ENCODE assay signal across 8 cellular contexts in the genomic region with DNA sequence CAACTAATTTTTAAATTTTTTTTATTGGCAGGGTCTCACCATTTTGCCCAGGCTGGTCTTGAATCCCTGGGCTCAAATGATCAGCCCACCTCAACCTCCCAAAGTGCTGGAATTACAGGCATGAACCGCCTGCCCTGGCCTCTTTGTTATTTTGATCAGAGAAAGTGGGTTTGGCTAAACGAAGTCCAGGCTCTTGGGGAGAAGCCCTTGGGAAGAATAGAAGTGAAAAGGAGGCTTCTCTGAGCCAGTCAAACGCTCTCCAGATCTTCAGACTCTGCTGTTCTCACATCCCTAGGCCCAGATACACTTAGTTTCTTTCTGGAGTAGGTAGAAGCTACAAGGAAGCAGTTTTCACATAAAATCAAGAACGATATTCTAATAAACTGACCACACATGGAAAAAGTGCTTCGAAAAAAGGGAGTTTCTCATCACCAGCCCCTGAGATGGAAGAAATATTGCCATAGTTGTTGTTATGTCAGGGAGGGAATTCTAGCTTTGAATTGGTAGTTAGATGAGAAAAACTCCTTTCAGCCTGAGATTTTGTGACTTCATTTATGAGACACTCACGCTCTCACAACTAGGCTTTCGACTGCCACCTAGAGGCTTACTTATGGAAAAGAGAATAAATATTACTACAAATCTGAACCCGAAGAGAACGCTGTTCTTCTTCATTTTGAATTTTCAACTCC. TPM values are rescaled to one million over a fixed set of nuclear protein-coding genes. Genes with fewer than 3 reads are reported as not detected.
DNase-seq lines count a peak whose midpoint lies in the region; ATAC-seq, FAIRE-seq and TF ChIP-seq lines count a peak whose summit lies in the region.

No MANE protein-coding gene starts in this region.

- POLR2A ChIA-PET in activated B cell treated with CpG ODN at 0.5 μM for 24 hours (lab: Charles Lee), result no interaction called here

- H3K27ac Mint-ChIP-seq in activated B cell treated with CpG ODN at 0.5 μM for 24 hours (no peak overlapping the region), osteocyte (ENCODE audit: unreplicated experiment) (no peak overlapping the region)

- TF ChIP-seq CTCF in activated B cell treated with CpG ODN at 0.5 μM for 24 hours (IDR thresholded peaks at IDR 0.05) (peak; percentile 70), osteocyte (IDR thresholded peaks at IDR 0.05) (peak; percentile 78)

- peaks cover 2% of the 10 kb centered on the region for H3K9me3 Mint-ChIP-seq in activated B cell treated with CpG ODN at 0.5 μM for 24 hours
- no peaks in the 10 kb centered on the region for H3K9me3 Mint-ChIP-seq in osteocyte (ENCODE audit: unreplicated experiment)

- H3K36me3 Mint-ChIP-seq in activated B cell treated with CpG ODN at 0.5 μM for 24 hours (ENCODE audit: low read depth) (no peaks in the 10 kb centered on the region), osteocyte (ENCODE audit: unreplicated experiment) (no peaks in the 10 kb centered on the region)

- no peak overlapping the region for H3K4me3 Mint-ChIP-seq in activated B cell treated with CpG ODN at 0.5 μM for 24 hours
- no peak overlapping the region for H3K4me3 Mint-ChIP-seq in osteocyte (ENCODE audit: unreplicated experiment)

- no peak for FAIRE-seq in frontal cortex (lab: Jason Lieb, UNC)

- intact Hi-C loops in activated B cell treated with CpG ODN at 0.5 μM for 24 hours (cut with micrococcal nuclease), result loop anchor here (1.0 to 5.0 kb wide), 6 partner anchors 136 to 626 kb away; no protein-coding TSS in a partner anchor

- H3K27me3 Mint-ChIP-seq in activated B cell treated with CpG ODN at 0.5 μM for 24 hours (no peaks in the 10 kb centered on the region), osteocyte (ENCODE audit: unreplicated experiment) (no peaks in the 10 kb centered on the region)

- ATAC-seq in activated B cell treated with CpG ODN at 0.5 μM for 24 hours (ENCODE audit: low read depth), result peak; percentile 42
- no peak for ATAC-seq in HG03280 (IDR thresholded peaks at IDR 0.05; ENCODE audit: unreplicated experiment)

- DNase-seq in COLO829 (ENCODE audit: low spot score) (peak; percentile 75), HCEC 1CT (peak; percentile 62), NCI-H446 (lab: John Stamatoyannopoulos, UW) (peak; percentile 38 to 82), activated B cell treated with CpG ODN at 0.5 μM for 24 hours (no peak), frontal cortex (ENCODE audit: low spot score in 2 of 2) (peak; percentile 20 to 55), osteocyte (ENCODE audit: extremely low spot score, unreplicated experiment) (peak; percentile 38), mesenteric fat pad (ENCODE audit: low spot score) (no peak)

- H3K4me1 Mint-ChIP-seq in activated B cell treated with CpG ODN at 0.5 μM for 24 hours (peaks cover 2% of the 10 kb centered on the region), osteocyte (ENCODE audit: unreplicated experiment) (peaks cover 4% of the 10 kb centered on the region)

- CTCF ChIA-PET in activated B cell treated with CpG ODN at 0.5 μM for 24 hours (lab: Charles Lee), result interaction anchor here (0.7 to 2.6 kb wide), 8 partner anchors 9 to 421 kb away, joined by 3 to 26 read pairs (median 4); a partner anchor contains a TSS

RNA-seq across cellular contexts. Expression of a gene that starts 41.7 kb away (rescaled TPM):
- 0.20 and 0.22 TPM in 2 replicates for total RNA-seq in activated B cell treated with CpG ODN at 0.5 μM for 24 hours
- 4.9 TPM for total RNA-seq in frontal cortex
- 0.76 and 0.91 TPM in 2 replicates for total RNA-seq in osteocyte
- 0.84 TPM for total RNA-seq in mesenteric fat pad

Comparison
In these comparisons a context has a peak if more than half of its experiments do, and no peak if none do; other contexts are left out.
1. DNase-seq: peak in COLO829 (single experiment), HCEC 1CT (single experiment), NCI-H446 (2 of 2), frontal cortex (2 of 2) and osteocyte (single experiment); none in activated B cell treated with CpG ODN at 0.5 μM for 24 hours (single experiment) and mesenteric fat pad (single experiment).